ENCODE assay signal across 26 cellular contexts in genomic region chr10:52390388-52390787, GRCh38.
DNase-seq lines count a peak whose midpoint lies in the region; ATAC-seq and TF ChIP-seq lines count a peak whose summit lies in the region.
"Had no signal": no experiment of that assay in that cellular context is flagged by ENCODE, and none has a peak within 500 bp of the region (broad histone marks: within the 10 kb centered on the region; RNA-seq: fewer than 3 reads in every experiment).

No MANE protein-coding gene starts in this region.

- H3K27me3 ChIP-seq in heart right ventricle (no peaks in the 10 kb centered on the region), thyroid gland (no peaks in the 10 kb centered on the region), osteoblast (ENCODE audit: insufficient read depth, low read length) (no peaks in the 10 kb centered on the region)

- H3K27ac ChIP-seq in heart right ventricle (no peak overlapping the region), thyroid gland (no peak overlapping the region), osteoblast (ENCODE audit: low read depth, low read length) (no peak overlapping the region)
- H3K27ac ChIP-seq: 22Rv1, HL-60 had no signal

- no peak overlapping the region for H3K4me2 ChIP-seq in osteoblast (ENCODE audit: insufficient read depth, low read length)

- DNase-seq in Right ventricle myocardium superior (no peak), heart right ventricle (no peak), astrocyte of the hippocampus (ENCODE audit: low read depth, low spot score) (peak; percentile 87), fibroblast of pulmonary artery (ENCODE audit: low read depth) (peak; percentile 23), renal cortical epithelial cell (ENCODE audit: low read depth) (peak; percentile 6), thyroid gland (no peak), T1000 (lab: John Stamatoyannopoulos, UW) (no peak), osteoblast (ENCODE audit: insufficient read length, low spot score, missing footprints) (no peak)
- DNase-seq: ACHN; AML-193; C1 segment of cervical spinal cord; Calu3; CD8-positive, alpha-beta memory T cell; DMS153; GOT3; MM.1S; NCI-H1048; NCI-H1436; NCI-H187 treated with DMSO at 0.1 percent for 48 hours; NCI-H2107; NCI-H510A had no signal

- ATAC-seq in Right ventricle myocardium superior (ENCODE audit: poor library complexity): peak; percentile 56
- no peak for ATAC-seq in heart right ventricle
- ATAC-seq: HCT116, HepG2, K562 had no signal

- H3K4me1 ChIP-seq in heart right ventricle: no peaks in the 10 kb centered on the region
- H3K4me1 ChIP-seq in thyroid gland: no peaks in the 10 kb centered on the region
- H3K4me1 ChIP-seq in osteoblast (ENCODE audit: insufficient read depth, low read length): no peaks in the 10 kb centered on the region

- H2AFZ ChIP-seq in osteoblast (ENCODE audit: low read length): no peak overlapping the region

- WGBS in heart right ventricle, 2 donors: 36 to 41% methylated on average over 2 of the region's 2 CpGs
- WGBS in thyroid gland, 2 donors: 59 to 67% methylated on average over 2 of the region's 2 CpGs

- H3K9me3 ChIP-seq in heart right ventricle: no peaks in the 10 kb centered on the region
- H3K9me3 ChIP-seq in thyroid gland: no peaks in the 10 kb centered on the region
- no peaks in the 10 kb centered on the region for H3K9me3 ChIP-seq in osteoblast (ENCODE audit: low read depth, low read length)

- no peaks in the 10 kb centered on the region for H3K79me2 ChIP-seq in osteoblast (ENCODE audit: insufficient read depth, low read length)

- H3K4me3 ChIP-seq in heart right ventricle (no peak overlapping the region), fibroblast of pulmonary artery (replicated peaks; ENCODE audit: low read depth, low read length) (no peak overlapping the region), thyroid gland (replicated peaks in 1 of 3) (no peak overlapping the region), osteoblast (ENCODE audit: insufficient read depth, low read length) (no peak overlapping the region)
- H3K4me3 ChIP-seq: K562 had no signal

- no peak for TF ChIP-seq POLR2A in thyroid gland (IDR thresholded peaks at IDR 0.05)

- intact Hi-C loops in Right ventricle myocardium superior (cut with DNase I): no loop called here
- intact Hi-C loops in heart right ventricle (cut with DNase I): no loop called here
- intact Hi-C loops in thyroid gland (cut with DNase I): no loop called here

- H3K36me3 ChIP-seq in heart right ventricle (no peaks in the 10 kb centered on the region), thyroid gland (no peaks in the 10 kb centered on the region), osteoblast (ENCODE audit: insufficient read depth, low read length) (no peaks in the 10 kb centered on the region)

- no peaks in the 10 kb centered on the region for H4K20me1 ChIP-seq in osteoblast (ENCODE audit: insufficient read depth, low read length)

- TF ChIP-seq CTCF in heart right ventricle (IDR thresholded peaks at IDR 0.05): no peak
- no peak for TF ChIP-seq CTCF in fibroblast of pulmonary artery (IDR thresholded peaks at IDR 0.05; ENCODE audit: low read length, missing control alignments)
- TF ChIP-seq CTCF in thyroid gland (IDR thresholded peaks at IDR 0.05): no peak
- TF ChIP-seq CTCF in osteoblast (IDR thresholded peaks at IDR 0.05; ENCODE audit: extremely low read depth, low read depth, low read length): no peak

Comparison
In these comparisons a context has a peak if more than half of its experiments do, and no peak if none do; other contexts are left out.
1. DNase-seq: peak in astrocyte of the hippocampus (single experiment), fibroblast of pulmonary artery (single experiment) and renal cortical epithelial cell (single experiment); none in Right ventricle myocardium superior (single experiment), heart right ventricle (0 of 2), thyroid gland (0 of 2), T1000 (single experiment) and osteoblast (single experiment).